ENCODE assay signal across 8 cellular contexts in genomic region chr15:64010719-64011118, GRCh38. TPM values are rescaled to one million over a fixed set of nuclear protein-coding genes. Genes with fewer than 3 reads are reported as not detected.
DNase-seq lines count a peak whose midpoint lies in the region; ATAC-seq and TF ChIP-seq lines count a peak whose summit lies in the region.

No MANE protein-coding gene starts in this region.

- H3K36me3 Mint-ChIP-seq in activated T-cell treated with anti-CD3 and anti-CD28 coated beads, Interleukin-2, amount 50 U/mL, for 4 hours (ENCODE audit: insufficient read depth) = no peaks in the 10 kb centered on the region
- no peaks in the 10 kb centered on the region for H3K36me3 Mint-ChIP-seq in glutamatergic neuron (ENCODE audit: unreplicated experiment)

- H3K4me3 Mint-ChIP-seq in activated T-cell treated with anti-CD3 and anti-CD28 coated beads, Interleukin-2, amount 50 U/mL, for 4 hours = peak overlapping the region; percentile 56
- no peak overlapping the region for H3K4me3 Mint-ChIP-seq in glutamatergic neuron (ENCODE audit: unreplicated experiment)

- H3K4me3 ChIP-seq in OCI-LY1 (ENCODE audit: low read depth, low read length, poor library complexity, severe bottlenecking) = peak overlapping the region; percentile 5

- peak overlapping the region; percentile 54 for H3K4me2 ChIP-seq in OCI-LY1 (ENCODE audit: low read length)

- peak; percentile 73 for DNase-seq in SIG-M5 treated with dmso at 0.1 percent for 504 hours (lab: John Stamatoyannopoulos, UW; ENCODE audit: unreplicated experiment)
- DNase-seq in SIG-M5 (lab: John Stamatoyannopoulos, UW) = no peak
- DNase-seq in activated T-cell treated with anti-CD3 and anti-CD28 coated beads, Interleukin-2, amount 50 U/mL, for 4 hours = peak; percentile 75
- DNase-seq in Right ventricle myocardium inferior (ENCODE audit: missing footprints) = peak; percentile 69
- DNase-seq in stimulated activated CD4-positive, alpha-beta T cell treated with anti-CD3 and anti-CD28 coated beads, Interleukin-4, amount 100 ng/mL, for 1 hour = peak; percentile 60
- DNase-seq in glutamatergic neuron = no peak

- peaks cover 73% of the 10 kb centered on the region for H3K4me1 Mint-ChIP-seq in activated T-cell treated with anti-CD3 and anti-CD28 coated beads, Interleukin-2, amount 50 U/mL, for 4 hours (ENCODE audit: low read depth)
- peaks cover 7% of the 10 kb centered on the region for H3K4me1 Mint-ChIP-seq in glutamatergic neuron (ENCODE audit: low read depth, unreplicated experiment)

- peak overlapping the region; percentile 96 for H3K27ac ChIP-seq in OCI-LY1 (ENCODE audit: low read depth, low read length, poor library complexity, severe bottlenecking)

- no peaks in the 10 kb centered on the region for H3K9me3 Mint-ChIP-seq in activated T-cell treated with anti-CD3 and anti-CD28 coated beads, Interleukin-2, amount 50 U/mL, for 4 hours
- peaks cover 2% of the 10 kb centered on the region for H3K9me3 Mint-ChIP-seq in glutamatergic neuron (ENCODE audit: unreplicated experiment)

- H2AFZ ChIP-seq in OCI-LY1 (ENCODE audit: low read length) = no peak overlapping the region

- intact Hi-C loops in Right ventricle myocardium inferior (cut with DNase I) = no loop called here

- no peaks in the 10 kb centered on the region for H3K79me2 ChIP-seq in OCI-LY1 (ENCODE audit: insufficient read depth, low read length)

- H3K4me1 ChIP-seq in OCI-LY1 (ENCODE audit: insufficient read depth, low read length, severe bottlenecking) = peaks cover 72% of the 10 kb centered on the region

- no peaks in the 10 kb centered on the region for H3K9me2 ChIP-seq in OCI-LY1 (ENCODE audit: low read depth, low read length)

- H3K9me3 ChIP-seq in OCI-LY1 (ENCODE audit: low read length) = no peaks in the 10 kb centered on the region

- H3K27me3 Mint-ChIP-seq in activated T-cell treated with anti-CD3 and anti-CD28 coated beads, Interleukin-2, amount 50 U/mL, for 4 hours (ENCODE audit: low read depth) = no peaks in the 10 kb centered on the region
- H3K27me3 Mint-ChIP-seq in glutamatergic neuron (ENCODE audit: unreplicated experiment) = peaks cover 2% of the 10 kb centered on the region

- H3K36me3 ChIP-seq in OCI-LY1 (ENCODE audit: insufficient read depth, low read length) = no peaks in the 10 kb centered on the region

- no peak overlapping the region for H3K27ac Mint-ChIP-seq in glutamatergic neuron (ENCODE audit: unreplicated experiment)

- peak; percentile 59; the same call in 1 of the 2 replicates for TF ChIP-seq CTCF in OCI-LY1 (IDR thresholded peaks at IDR 0.05; ENCODE audit: low read length)
- TF ChIP-seq CTCF in glutamatergic neuron (IDR thresholded peaks at IDR 0.05; ENCODE audit: partially characterized antibody, unreplicated experiment) = no peak

- H3F3A ChIP-seq in OCI-LY1 (ENCODE audit: insufficient read depth, low read length) = 0 out of 2 replicates have a peak, but pooled peaks cover 2% of the 10 kb centered on the region

- no peaks in the 10 kb centered on the region for H3K27me3 ChIP-seq in OCI-LY1 (ENCODE audit: insufficient read depth, low read length)

- ATAC-seq in HG03066 (IDR thresholded peaks at IDR 0.05; ENCODE audit: low read depth, unreplicated experiment) (peak; percentile 84), Right ventricle myocardium inferior (peak; percentile 69)
- peak; percentile 83 to 85 for ATAC-seq in activated T-cell treated with anti-CD3 and anti-CD28 coated beads, Interleukin-2, amount 50 U/mL, for 4 hours

- peak overlapping the region; percentile 55; the same call in 1 of the 2 replicates for H3K9ac ChIP-seq in OCI-LY1 (ENCODE audit: low read length)

- no peaks in the 10 kb centered on the region for H4K20me1 ChIP-seq in OCI-LY1 (ENCODE audit: insufficient read depth, low read length)

RNA-seq across cellular contexts. Expression of gene DAPK2, which starts 35.6 kb away (rescaled TPM):
- total RNA-seq in activated T-cell treated with anti-CD3 and anti-CD28 coated beads, Interleukin-2, amount 50 U/mL, for 4 hours = 1 to 10 TPM in 1 of 3 donors, under 1 TPM in 2; 0.40 to 1.1 (median 0.71) TPM
- total RNA-seq in Right ventricle myocardium inferior (47.9 TPM), glutamatergic neuron (ENCODE audit: unreplicated experiment) (2.6 TPM)

Comparison
In these comparisons a context has a peak if more than half of its experiments do, and no peak if none do; other contexts are left out.
1. DNase-seq: peak in SIG-M5 treated with dmso at 0.1 percent for 504 hours (single experiment), activated T-cell treated with anti-CD3 and anti-CD28 coated beads, Interleukin-2, amount 50 U/mL, for 4 hours (single experiment), Right ventricle myocardium inferior (single experiment) and stimulated activated CD4-positive, alpha-beta T cell treated with anti-CD3 and anti-CD28 coated beads, Interleukin-4, amount 100 ng/mL, for 1 hour (single experiment); none in SIG-M5 (single experiment) and glutamatergic neuron (single experiment).
2. RNA of gene DAPK2, which starts 35.6 kb away (total RNA-seq): 47.9 TPM in Right ventricle myocardium inferior (single experiment); 2.6 TPM in glutamatergic neuron (single experiment) and 0.40 to 1.1 TPM in activated T-cell treated with anti-CD3 and anti-CD28 coated beads, Interleukin-2, amount 50 U/mL, for 4 hours; every median in the first group is over 10 times any median in the second.
3. Peak in every context shown above with its lines, with median percentiles within 50 percentile points of each other: ATAC-seq.